In genomic region chr19:16161848-16162247, GRCh38 we compare ENCODE assay signal across 14 cellular contexts. TPM values are rescaled to one million over a fixed set of nuclear protein-coding genes. Genes with fewer than 3 reads are reported as not detected.
A peak's percentile ranks its signal among the peaks of the same experiment; 100 is the strongest.
DNase-seq lines count a peak whose midpoint lies in the region; ATAC-seq, FAIRE-seq and TF ChIP-seq lines count a peak whose summit lies in the region.
"Had no signal": no experiment of that assay in that cellular context is flagged by ENCODE, and none has a peak within 500 bp of the region (broad histone marks: within the 10 kb centered on the region; RNA-seq: fewer than 3 reads in every experiment).

No MANE protein-coding gene starts in this region.

- no peak for TF ChIP-seq CTCF in osteoblast (IDR thresholded peaks at IDR 0.05; ENCODE audit: extremely low read depth, low read depth, low read length)

- peak overlapping the region; percentile 78 for H3K4me2 ChIP-seq in osteoblast (ENCODE audit: insufficient read depth, low read length)
- H3K4me2 ChIP-seq: BLaER1 had no signal

- no peak overlapping the region for H3K27ac ChIP-seq in osteoblast (ENCODE audit: low read depth, low read length)
- H3K27ac ChIP-seq: BLaER1, sigmoid colon had no signal

- no peak for ATAC-seq in activated T-cell treated with anti-CD3 and anti-CD28 coated beads, Interleukin-2, amount 50 U/mL, for 4 hours

- H3K36me3 Mint-ChIP-seq in activated T-cell treated with anti-CD3 and anti-CD28 coated beads, Interleukin-2, amount 50 U/mL, for 4 hours (ENCODE audit: insufficient read depth), result peaks cover 9% of the 10 kb centered on the region

- peak; percentile 11 for DNase-seq in activated T-cell treated with anti-CD3 and anti-CD28 coated beads for 24 hours (ENCODE audit: low read depth)
- no peak for DNase-seq in activated T-cell treated with anti-CD3 and anti-CD28 coated beads, Interleukin-2, amount 50 U/mL, for 4 hours
- peak; percentile 76 for DNase-seq in MG63
- DNase-seq in brain pericyte (ENCODE audit: low read depth, low spot score), result peak; percentile 16
- no peak for DNase-seq in osteoblast (ENCODE audit: insufficient read length, low spot score, missing footprints)
- no peak for DNase-seq in GM12891 (ENCODE audit: insufficient read length, low spot score)
- DNase-seq in NCI-H2227 treated with DMSO at 0.1 percent for 48 hours (lab: John Stamatoyannopoulos, UW), result no peak
- no peak for DNase-seq in occipital lobe (lab: John Stamatoyannopoulos, UW)
- DNase-seq: activated gamma-delta T cell treated with Interleukin-2 at 50 U/mL for 16 hours, foreskin melanocyte, sigmoid colon had no signal

- FAIRE-seq in GM12891 (lab: Jason Lieb, UNC), result no peak

- H3K79me2 ChIP-seq in osteoblast (ENCODE audit: insufficient read depth, low read length), result no peaks in the 10 kb centered on the region

- H2AFZ ChIP-seq in osteoblast (ENCODE audit: low read length), result no peak overlapping the region

- H3K9me3 ChIP-seq in MG63 (no peaks in the 10 kb centered on the region), osteoblast (ENCODE audit: low read depth, low read length) (no peaks in the 10 kb centered on the region)
- H3K9me3 ChIP-seq: BLaER1, sigmoid colon had no signal

- H3K4me1 ChIP-seq in osteoblast (ENCODE audit: insufficient read depth, low read length), result peaks cover 16% of the 10 kb centered on the region
- H3K4me1 ChIP-seq: sigmoid colon had no signal

- no peaks in the 10 kb centered on the region for H3K27me3 ChIP-seq in MG63
- H3K27me3 ChIP-seq in osteoblast (ENCODE audit: insufficient read depth, low read length), result no peaks in the 10 kb centered on the region
- H3K27me3 ChIP-seq: BLaER1, sigmoid colon had no signal

- H3K4me1 Mint-ChIP-seq in activated T-cell treated with anti-CD3 and anti-CD28 coated beads, Interleukin-2, amount 50 U/mL, for 4 hours (ENCODE audit: low read depth), result peaks cover 10% of the 10 kb centered on the region

- no peak overlapping the region for H3K4me3 Mint-ChIP-seq in activated T-cell treated with anti-CD3 and anti-CD28 coated beads, Interleukin-2, amount 50 U/mL, for 4 hours

- H4K20me1 ChIP-seq in osteoblast (ENCODE audit: insufficient read depth, low read length), result no peaks in the 10 kb centered on the region
- H4K20me1 ChIP-seq: BLaER1 had no signal

- no peaks in the 10 kb centered on the region for H3K27me3 Mint-ChIP-seq in activated T-cell treated with anti-CD3 and anti-CD28 coated beads, Interleukin-2, amount 50 U/mL, for 4 hours (ENCODE audit: low read depth)

- no peak for TF ChIP-seq POLR2A in GM12891 (IDR thresholded peaks at IDR 0.05; ENCODE audit: low read depth, low read length)

- H3K36me3 ChIP-seq in MG63 (no peaks in the 10 kb centered on the region), osteoblast (ENCODE audit: insufficient read depth, low read length) (no peaks in the 10 kb centered on the region)
- H3K36me3 ChIP-seq: sigmoid colon had no signal

- H3K4me3 ChIP-seq in MG63 (no peak overlapping the region), osteoblast (ENCODE audit: insufficient read depth, low read length) (no peak overlapping the region)
- H3K4me3 ChIP-seq: BLaER1, sigmoid colon had no signal

- H3K9me3 Mint-ChIP-seq in activated T-cell treated with anti-CD3 and anti-CD28 coated beads, Interleukin-2, amount 50 U/mL, for 4 hours, result no peaks in the 10 kb centered on the region

TF ChIP-seq in GM12891, 5 proteins besides CTCF, POLR2A, EP300 and RAD21:
- TF ChIP-seq PAX5 (IDR thresholded peaks at IDR 0.05; ENCODE audit: insufficient read depth, low read length, severe bottlenecking), result no peak
- no peak for TF ChIP-seq POLR2AphosphoS5 (IDR thresholded peaks at IDR 0.05; ENCODE audit: low read depth, low read length)
TF ChIP-seq in GM12891: peak in this region for 0.

RNA-seq across cellular contexts. Expression of gene CIB3, which starts 11.5 kb away (rescaled TPM):
- total RNA-seq in activated T-cell treated with anti-CD3 and anti-CD28 coated beads, Interleukin-2, amount 50 U/mL, for 4 hours, result not detected
- total RNA-seq in MG63 (2014; rRNA removed; shearing (Covaris generic); ENCODE audit: low replicate concordance), result not detected in 2 replicates
- total RNA-seq in osteoblast (not detected in 2 replicates), occipital lobe (not detected)
- not detected for polyA plus RNA-seq in GM12891 (2012; ENCODE audit: low read depth, missing spikeins)
- total RNA-seq: mesenteric fat pad, NCI-H460, sigmoid colon had no signal

RNA-seq across cellular contexts. Expression of gene HSH2D, which starts 18.4 kb away (rescaled TPM):
- total RNA-seq in activated T-cell treated with anti-CD3 and anti-CD28 coated beads, Interleukin-2, amount 50 U/mL, for 4 hours, result 1 to 10 TPM; 5.7 to 9.2 (median 7.0) TPM
- not detected in 2 replicates for total RNA-seq in MG63 (2014; rRNA removed; shearing (Covaris generic); ENCODE audit: low replicate concordance)
- total RNA-seq in osteoblast (0.36 TPM in 1 of 2 replicates, not detected in the other), occipital lobe (not detected)
- 75.2 TPM for polyA plus RNA-seq in GM12891 (2012; ENCODE audit: low read depth, missing spikeins)
- total RNA-seq: NCI-H460 had no signal

RNA-seq across cellular contexts. Expression of gene FAM32A, which starts 23.4 kb away (rescaled TPM):
- 10 to 100 TPM; 53.4 to 60.1 (median 56.4) TPM for total RNA-seq in activated T-cell treated with anti-CD3 and anti-CD28 coated beads, Interleukin-2, amount 50 U/mL, for 4 hours
- 128 and 150 TPM in 2 replicates for total RNA-seq in MG63 (2014; rRNA removed; shearing (Covaris generic); ENCODE audit: low replicate concordance)
- 93.4 and 109 TPM in 2 replicates for total RNA-seq in osteoblast
- 51.4 TPM for polyA plus RNA-seq in GM12891 (2012; ENCODE audit: low read depth, missing spikeins)
- 89.1 TPM for total RNA-seq in occipital lobe

RNA-seq across cellular contexts. Expression of gene AP1M1, which starts 35.9 kb away (rescaled TPM):
- total RNA-seq in activated T-cell treated with anti-CD3 and anti-CD28 coated beads, Interleukin-2, amount 50 U/mL, for 4 hours, result 100 to 1,000 TPM in 2 of 3 donors, 10 to 100 TPM in 1; 93.4 to 109 (median 106) TPM
- total RNA-seq in MG63 (2014; rRNA removed; shearing (Covaris generic); ENCODE audit: low replicate concordance), result 85.6 and 135 TPM in 2 replicates
- total RNA-seq in osteoblast (49.5 and 52.1 TPM in 2 replicates), occipital lobe (42.9 TPM)
- 49.4 TPM for polyA plus RNA-seq in GM12891 (2012; ENCODE audit: low read depth, missing spikeins)

RNA-seq across cellular contexts. Expression of gene RAB8A, which starts 50.2 kb away (rescaled TPM):
- total RNA-seq in activated T-cell treated with anti-CD3 and anti-CD28 coated beads, Interleukin-2, amount 50 U/mL, for 4 hours, result 100 to 1,000 TPM; 140 to 167 (median 153) TPM
- total RNA-seq in MG63 (2014; rRNA removed; shearing (Covaris generic); ENCODE audit: low replicate concordance), result 134 and 149 TPM in 2 replicates
- total RNA-seq in osteoblast, result 61.6 and 68.8 TPM in 2 replicates
- 118 TPM for polyA plus RNA-seq in GM12891 (2012; ENCODE audit: low read depth, missing spikeins)
- total RNA-seq in occipital lobe, result 33.7 TPM

Comparison
In these comparisons a context has a peak if more than half of its experiments do, and no peak if none do; other contexts are left out.
1. DNase-seq: peak in activated T-cell treated with anti-CD3 and anti-CD28 coated beads for 24 hours (single experiment), MG63 (single experiment) and brain pericyte (single experiment); none in activated T-cell treated with anti-CD3 and anti-CD28 coated beads, Interleukin-2, amount 50 U/mL, for 4 hours (single experiment), osteoblast (single experiment), GM12891 (single experiment), NCI-H2227 treated with DMSO at 0.1 percent for 48 hours (single experiment) and occipital lobe (single experiment).